ENCODE assay signal across 8 cellular contexts in the genomic region with DNA sequence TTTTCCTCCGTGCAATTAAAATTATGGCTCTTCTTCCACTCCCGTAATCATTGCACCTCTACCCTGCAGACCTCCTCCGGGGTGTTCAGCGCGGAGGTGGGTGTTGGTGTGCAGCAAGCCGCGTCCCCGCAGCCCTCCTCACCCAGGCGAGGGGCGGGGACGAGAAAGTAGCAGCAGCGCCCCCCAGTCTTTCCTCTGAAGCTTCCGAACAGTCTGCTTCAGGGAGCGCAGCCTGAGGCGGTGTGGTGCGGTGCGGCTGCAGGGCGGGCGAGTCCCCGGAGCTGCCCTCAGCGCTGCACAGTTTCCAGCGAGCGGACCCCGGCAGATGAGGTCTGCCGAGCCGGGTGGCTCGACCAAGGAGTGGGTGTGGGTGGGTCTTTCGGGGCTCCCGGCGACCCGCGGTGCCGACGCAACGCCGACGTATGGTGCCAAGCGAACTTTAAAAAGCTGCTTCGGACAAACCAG. TPM values are rescaled to one million over a fixed set of nuclear protein-coding genes. Genes with fewer than 3 reads are reported as not detected.
DNase-seq lines count a peak whose midpoint lies in the region; ATAC-seq and TF ChIP-seq lines count a peak whose summit lies in the region.

A gene with protein sequence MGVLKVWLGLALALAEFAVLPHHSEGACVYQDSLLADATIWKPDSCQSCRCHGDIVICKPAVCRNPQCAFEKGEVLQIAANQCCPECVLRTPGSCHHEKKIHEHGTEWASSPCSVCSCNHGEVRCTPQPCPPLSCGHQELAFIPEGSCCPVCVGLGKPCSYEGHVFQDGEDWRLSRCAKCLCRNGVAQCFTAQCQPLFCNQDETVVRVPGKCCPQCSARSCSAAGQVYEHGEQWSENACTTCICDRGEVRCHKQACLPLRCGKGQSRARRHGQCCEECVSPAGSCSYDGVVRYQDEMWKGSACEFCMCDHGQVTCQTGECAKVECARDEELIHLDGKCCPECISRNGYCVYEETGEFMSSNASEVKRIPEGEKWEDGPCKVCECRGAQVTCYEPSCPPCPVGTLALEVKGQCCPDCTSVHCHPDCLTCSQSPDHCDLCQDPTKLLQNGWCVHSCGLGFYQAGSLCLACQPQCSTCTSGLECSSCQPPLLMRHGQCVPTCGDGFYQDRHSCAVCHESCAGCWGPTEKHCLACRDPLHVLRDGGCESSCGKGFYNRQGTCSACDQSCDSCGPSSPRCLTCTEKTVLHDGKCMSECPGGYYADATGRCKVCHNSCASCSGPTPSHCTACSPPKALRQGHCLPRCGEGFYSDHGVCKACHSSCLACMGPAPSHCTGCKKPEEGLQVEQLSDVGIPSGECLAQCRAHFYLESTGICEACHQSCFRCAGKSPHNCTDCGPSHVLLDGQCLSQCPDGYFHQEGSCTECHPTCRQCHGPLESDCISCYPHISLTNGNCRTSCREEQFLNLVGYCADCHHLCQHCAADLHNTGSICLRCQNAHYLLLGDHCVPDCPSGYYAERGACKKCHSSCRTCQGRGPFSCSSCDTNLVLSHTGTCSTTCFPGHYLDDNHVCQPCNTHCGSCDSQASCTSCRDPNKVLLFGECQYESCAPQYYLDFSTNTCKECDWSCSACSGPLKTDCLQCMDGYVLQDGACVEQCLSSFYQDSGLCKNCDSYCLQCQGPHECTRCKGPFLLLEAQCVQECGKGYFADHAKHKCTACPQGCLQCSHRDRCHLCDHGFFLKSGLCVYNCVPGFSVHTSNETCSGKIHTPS (N-terminal part only) (plus strand): TSS at position 189 of the 465 bp plus-strand sequence. CDS start 687 bp downstream, outside the sequence.

- H3K4me3 ChIP-seq in PC-3 (ENCODE audit: low read length) = peak within 1 kb of the TSS; percentile 89

- peak within 1 kb of the TSS; percentile 96 for H3K4me2 ChIP-seq in PC-3 (ENCODE audit: low read length)

- H3K4me1 Mint-ChIP-seq in stimulated activated effector memory CD8-positive, alpha-beta T cell treated with anti-CD3 and anti-CD28 coated beads, Interleukin-12 subunit alpha, Interleukin-12 subunit beta, amount 100 ng/mL, for 72 hours = peaks cover 27% of the 10 kb centered on the region

- H4K20me1 ChIP-seq in PC-3 (ENCODE audit: low read length) = no peaks in the 10 kb centered on the region

- TF ChIP-seq CTCF in PC-3 (conservative IDR thresholded peaks at IDR 0.05; ENCODE audit: low read depth, low read length) = no peak

- intact Hi-C loops in Right ventricle myocardium inferior (cut with DNase I) = loop anchor here (5.0 to 10.0 kb wide), 3 partner anchors 45 to 238 kb away; no protein-coding TSS in a partner anchor
- intact Hi-C loops in cardiac septum (cut with DNase I) = loop anchor here (2.0 to 10.0 kb wide), 6 partner anchors 60 to 720 kb away; a partner anchor contains a TSS
- intact Hi-C loops in PC-3 (cut with micrococcal nuclease) = loop anchor here (2.0 to 5.0 kb wide), 3 partner anchors 195 to 720 kb away; a partner anchor contains a TSS

- H3K27ac ChIP-seq in PC-3 (ENCODE audit: low read length) (peak within 1 kb of the TSS; percentile 43), caudate nucleus (ENCODE audit: low read depth, low read length) (peak within 1 kb of the TSS; percentile 50)

- CTCF ChIA-PET in PC-3 (lab: Charles Lee) = no interaction called here

- peaks cover 7% of the 10 kb centered on the region; the same call in 1 of the 2 replicates for H3K27me3 ChIP-seq in PC-3 (ENCODE audit: low read length)

- H3F3A ChIP-seq in PC-3 (ENCODE audit: low read length, unreplicated experiment) = no peaks in the 10 kb centered on the region

- H3K79me2 ChIP-seq in PC-3 (ENCODE audit: low read length) = peaks cover 14% of the 10 kb centered on the region

- ATAC-seq in Right ventricle myocardium inferior (peak; percentile 59), HG03175 (IDR thresholded peaks at IDR 0.05; ENCODE audit: unreplicated experiment) (peak; percentile 37), PC-3 (peak; percentile 24), HG02763 (IDR thresholded peaks at IDR 0.05; ENCODE audit: unreplicated experiment) (no peak)
- ATAC-seq in stimulated activated effector memory CD8-positive, alpha-beta T cell treated with anti-CD3 and anti-CD28 coated beads, Interleukin-12 subunit alpha, Interleukin-12 subunit beta, amount 100 ng/mL, for 72 hours = peak; percentile 46

- H3K9me3 ChIP-seq in PC-3 (ENCODE audit: low read length) = no peaks in the 10 kb centered on the region

- BruUV-seq in PC-3 (replicated peaks; lab: Mats Ljungman, UMichigan) = no TSS peak

- H3K9ac ChIP-seq in PC-3 (ENCODE audit: low read length) = peak within 1 kb of the TSS; percentile 32

- POLR2A ChIA-PET in PC-3 (lab: Charles Lee; ENCODE audit: unreplicated experiment) = no interaction called here

- H3K36me3 ChIP-seq in PC-3 (ENCODE audit: low read depth, low read length) = no peaks in the 10 kb centered on the region

- peak within 1 kb of the TSS; percentile 78 for H3K4me3 Mint-ChIP-seq in stimulated activated effector memory CD8-positive, alpha-beta T cell treated with anti-CD3 and anti-CD28 coated beads, Interleukin-12 subunit alpha, Interleukin-12 subunit beta, amount 100 ng/mL, for 72 hours

- DNase-seq in Right ventricle myocardium inferior (ENCODE audit: missing footprints) = peak; percentile 61
- DNase-seq in cardiac septum (ENCODE audit: low spot score) = no peak
- peak; percentile 13 for DNase-seq in PC-3
- DNase-seq in caudate nucleus (lab: John Stamatoyannopoulos, UW) = peak in 47 of 61 donors; percentile 5 to 68 (median 44)
- peak; percentile 65 for DNase-seq in kidney tubule cell (ENCODE audit: low spot score)
- peak in 1 of 2 donors; percentile 64 for DNase-seq in stimulated activated effector memory CD8-positive, alpha-beta T cell treated with anti-CD3 and anti-CD28 coated beads, Interleukin-12 subunit alpha, Interleukin-12 subunit beta, amount 100 ng/mL, for 72 hours (ENCODE audit: low spot score in 2 of 2)

- peak within 1 kb of the TSS; percentile 96 for H2AFZ ChIP-seq in PC-3 (ENCODE audit: low read length)

- H3K9me3 Mint-ChIP-seq in stimulated activated effector memory CD8-positive, alpha-beta T cell treated with anti-CD3 and anti-CD28 coated beads, Interleukin-12 subunit alpha, Interleukin-12 subunit beta, amount 100 ng/mL, for 72 hours = no peaks in the 10 kb centered on the region

- H3K4me1 ChIP-seq in PC-3 (ENCODE audit: insufficient read depth, low read length) = peaks cover 4% of the 10 kb centered on the region; the same call in 1 of the 2 replicates

- H3K36me3 Mint-ChIP-seq in stimulated activated effector memory CD8-positive, alpha-beta T cell treated with anti-CD3 and anti-CD28 coated beads, Interleukin-12 subunit alpha, Interleukin-12 subunit beta, amount 100 ng/mL, for 72 hours = no peaks in the 10 kb centered on the region

- H3K9me2 ChIP-seq in PC-3 (replicated peaks; ENCODE audit: low read length) = no peaks in the 10 kb centered on the region

- H3K27ac Mint-ChIP-seq in stimulated activated effector memory CD8-positive, alpha-beta T cell treated with anti-CD3 and anti-CD28 coated beads, Interleukin-12 subunit alpha, Interleukin-12 subunit beta, amount 100 ng/mL, for 72 hours = peak within 1 kb of the TSS; percentile 9

RNA-seq across cellular contexts. Expression of the gene that starts here (rescaled TPM):
- total RNA-seq in Right ventricle myocardium inferior (2.2 TPM), cardiac septum (4.2 TPM), PC-3 (2014; rRNA removed) (3.4 and 5.5 TPM in 2 replicates)
